20 cellular contexts compared by ENCODE assay signal in the genomic region with DNA sequence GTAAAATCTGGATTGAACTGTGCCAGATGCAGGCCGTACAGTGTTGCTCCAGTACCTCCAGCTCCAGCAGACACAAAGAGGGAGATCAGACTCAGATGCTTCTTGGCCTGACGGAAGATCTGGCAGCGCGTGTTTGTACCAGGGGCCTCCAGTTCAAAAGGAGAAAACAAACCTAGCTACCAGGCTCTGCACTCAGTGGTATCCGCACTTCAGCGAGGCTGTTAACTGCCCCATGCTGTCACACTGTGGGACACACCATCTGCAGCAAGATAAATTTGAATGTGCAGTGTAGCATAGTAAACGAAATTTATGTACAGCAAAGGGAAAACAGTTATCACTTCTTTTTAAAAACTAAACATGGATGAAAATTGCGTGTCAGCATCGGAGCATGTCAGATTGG. TPM values are rescaled to one million over a fixed set of nuclear protein-coding genes. Genes with fewer than 3 reads are reported as not detected.
A peak's percentile ranks its signal among the peaks of the same experiment; 100 is the strongest.
DNase-seq lines count a peak whose midpoint lies in the region; ATAC-seq, FAIRE-seq and TF ChIP-seq lines count a peak whose summit lies in the region.
"Had no signal": no experiment of that assay in that cellular context is flagged by ENCODE, and none has a peak within 500 bp of the region (broad histone marks: within the 10 kb centered on the region; RNA-seq: fewer than 3 reads in every experiment).

No MANE protein-coding gene starts in this region.

- no peak overlapping the region for H2AFZ ChIP-seq in smooth muscle cell (ENCODE audit: low read depth)

- peak overlapping the region; percentile 57 for H3K27ac Mint-ChIP-seq in activated CD8-positive, alpha-beta T cell treated with anti-CD3 and anti-CD28 coated beads for 36 hours
- H3K27ac Mint-ChIP-seq in activated CD8-positive, alpha-beta T cell treated with anti-CD3 and anti-CD28 coated beads, Interleukin-2, amount 10 ng/mL, durations not matched to agents 7 days and 5 days: no peak overlapping the region

- H3K4me1 ChIP-seq in smooth muscle cell (ENCODE audit: low read depth) (peaks cover 16% of the 10 kb centered on the region), pancreas (peaks cover 6 to 35% (median 21%) of the 10 kb centered on the region in 3 donors)

- no peak for FAIRE-seq in pancreas (lab: Jason Lieb, UNC)
- FAIRE-seq: A549, GM18507 had no signal

- no peaks in the 10 kb centered on the region for H3K9me3 ChIP-seq in smooth muscle cell (replicated peaks; ENCODE audit: low read depth)
- H3K9me3 ChIP-seq in pancreas: no peaks in the 10 kb centered on the region
- H3K9me3 ChIP-seq: A549, Caco-2, esophagus muscularis mucosa, mucosa of descending colon, spleen had no signal

- peaks cover 91% of the 10 kb centered on the region for H4K20me1 ChIP-seq in smooth muscle cell (ENCODE audit: low read depth)

- no peaks in the 10 kb centered on the region for H3K36me3 ChIP-seq in smooth muscle cell (ENCODE audit: low read depth)
- H3K36me3 ChIP-seq in pancreas: peaks cover 0 to 4% (median 0%) of the 10 kb centered on the region in 3 donors

- intact Hi-C loops in activated CD8-positive, alpha-beta T cell treated with anti-CD3 and anti-CD28 coated beads for 36 hours (cut with micrococcal nuclease): no loop called here
- intact Hi-C loops in pancreas (cut with DNase I): loop anchor here in 1 of 3 donors (10.0 kb wide), 1 partner anchor 115 kb away; a partner anchor contains a TSS

- peaks cover 5% of the 10 kb centered on the region for H3F3A ChIP-seq in smooth muscle cell (ENCODE audit: low read depth)

- DNase-seq in activated CD8-positive, alpha-beta T cell treated with anti-CD3 and anti-CD28 coated beads for 36 hours: no peak
- no peak for DNase-seq in activated CD8-positive, alpha-beta T cell treated with anti-CD3 and anti-CD28 coated beads, Interleukin-2, amount 10 ng/mL, durations not matched to agents 7 days and 5 days
- DNase-seq in NCI-H526 (lab: John Stamatoyannopoulos, UW) (peak; percentile 27 to 61), cerebellum (ENCODE audit: low spot score) (peak; percentile 77), smooth muscle cell (lab: John Stamatoyannopoulos, UW; ENCODE audit: unreplicated experiment) (no peak), GF-D8 (lab: John Stamatoyannopoulos, UW) (no peak), pancreas (no peak)
- DNase-seq: activated CD4-positive, CD25-positive, alpha-beta regulatory T cell treated with anti-CD3 and anti-CD28 coated beads, Interleukin-2, amount 50 U/mL, for 72 hours; cortex of kidney; mucosa of descending colon; NCI-H1694 treated with DMSO at 0.1 percent for 48 hours; NCI-H524 treated with DMSO at 0.1 percent for 48 hours; RPMI8226; spleen; T-helper 2 cell had no signal

- H3K79me2 ChIP-seq in smooth muscle cell (ENCODE audit: low read depth): peaks cover 98% of the 10 kb centered on the region

- TF ChIP-seq CTCF in activated CD8-positive, alpha-beta T cell treated with anti-CD3 and anti-CD28 coated beads for 36 hours (IDR thresholded peaks at IDR 0.05): no peak
- TF ChIP-seq CTCF in smooth muscle cell (IDR thresholded peaks at IDR 0.05; ENCODE audit: borderline replicate concordance, insufficient read depth, poor library complexity, severe bottlenecking) (no peak), pancreas (IDR thresholded peaks at IDR 0.05) (no peak)

- H3K9ac ChIP-seq in smooth muscle cell (ENCODE audit: low read depth): no peak overlapping the region

- no peaks in the 10 kb centered on the region for H3K27me3 Mint-ChIP-seq in activated CD8-positive, alpha-beta T cell treated with anti-CD3 and anti-CD28 coated beads for 36 hours
- no peaks in the 10 kb centered on the region for H3K27me3 Mint-ChIP-seq in activated CD8-positive, alpha-beta T cell treated with anti-CD3 and anti-CD28 coated beads, Interleukin-2, amount 10 ng/mL, durations not matched to agents 7 days and 5 days (ENCODE audit: low read depth)

- H3K9me3 Mint-ChIP-seq in activated CD8-positive, alpha-beta T cell treated with anti-CD3 and anti-CD28 coated beads for 36 hours: no peaks in the 10 kb centered on the region
- H3K9me3 Mint-ChIP-seq in activated CD8-positive, alpha-beta T cell treated with anti-CD3 and anti-CD28 coated beads, Interleukin-2, amount 10 ng/mL, durations not matched to agents 7 days and 5 days (ENCODE audit: insufficient read depth): no peaks in the 10 kb centered on the region

- CTCF ChIA-PET in activated CD8-positive, alpha-beta T cell treated with anti-CD3 and anti-CD28 coated beads for 36 hours (lab: Charles Lee): no interaction called here
- CTCF ChIA-PET in activated CD8-positive, alpha-beta T cell treated with anti-CD3 and anti-CD28 coated beads, Interleukin-2, amount 10 ng/mL, durations not matched to agents 7 days and 5 days (lab: Charles Lee): interaction anchor here (1.0 to 1.3 kb wide), 2 partner anchors 9 to 127 kb away, joined by 4 to 5 read pairs; no protein-coding TSS in a partner anchor

- peak overlapping the region; percentile 19 for H3K27ac ChIP-seq in smooth muscle cell (ENCODE audit: low read depth)
- H3K27ac ChIP-seq in pancreas: no peak overlapping the region

- ATAC-seq in activated CD8-positive, alpha-beta T cell treated with anti-CD3 and anti-CD28 coated beads for 36 hours: no peak
- no peak for ATAC-seq in activated CD8-positive, alpha-beta T cell treated with anti-CD3 and anti-CD28 coated beads, Interleukin-2, amount 10 ng/mL, durations not matched to agents 7 days and 5 days
- ATAC-seq in GM19455 (IDR thresholded peaks at IDR 0.05; ENCODE audit: unreplicated experiment): no peak
- no peak for ATAC-seq in pancreas
- ATAC-seq: A549, mucosa of descending colon had no signal

- no peak overlapping the region for H3K4me3 ChIP-seq in smooth muscle cell
- no peak overlapping the region for H3K4me3 ChIP-seq in pancreas
- H3K4me3 ChIP-seq: A549, esophagus muscularis mucosa, mucosa of descending colon, spleen had no signal

- peaks cover 24% of the 10 kb centered on the region for H3K36me3 Mint-ChIP-seq in activated CD8-positive, alpha-beta T cell treated with anti-CD3 and anti-CD28 coated beads for 36 hours (ENCODE audit: low read depth)
- peaks cover 25% of the 10 kb centered on the region for H3K36me3 Mint-ChIP-seq in activated CD8-positive, alpha-beta T cell treated with anti-CD3 and anti-CD28 coated beads, Interleukin-2, amount 10 ng/mL, durations not matched to agents 7 days and 5 days (ENCODE audit: low read depth)

- POLR2A ChIA-PET in activated CD8-positive, alpha-beta T cell treated with anti-CD3 and anti-CD28 coated beads for 36 hours (lab: Charles Lee): interaction anchor here (0.7 to 0.9 kb wide), 2 partner anchors 21 to 243 kb away, joined by 3 read pairs; no protein-coding TSS in a partner anchor
- POLR2A ChIA-PET in activated CD8-positive, alpha-beta T cell treated with anti-CD3 and anti-CD28 coated beads, Interleukin-2, amount 10 ng/mL, durations not matched to agents 7 days and 5 days (lab: Charles Lee): interaction anchor here (1.2 kb wide), 1 partner anchor 18 kb away, joined by 4 read pairs; no protein-coding TSS in a partner anchor

- H3K27me3 ChIP-seq in smooth muscle cell (ENCODE audit: low read depth) (no peaks in the 10 kb centered on the region), pancreas (no peaks in the 10 kb centered on the region)
- H3K27me3 ChIP-seq: esophagus muscularis mucosa, spleen had no signal

- no peak overlapping the region for H3K4me2 ChIP-seq in smooth muscle cell

- H3K4me3 Mint-ChIP-seq in activated CD8-positive, alpha-beta T cell treated with anti-CD3 and anti-CD28 coated beads for 36 hours: no peak overlapping the region
- H3K4me3 Mint-ChIP-seq in activated CD8-positive, alpha-beta T cell treated with anti-CD3 and anti-CD28 coated beads, Interleukin-2, amount 10 ng/mL, durations not matched to agents 7 days and 5 days: no peak overlapping the region

- H3K4me1 Mint-ChIP-seq in activated CD8-positive, alpha-beta T cell treated with anti-CD3 and anti-CD28 coated beads for 36 hours (ENCODE audit: low read depth): peaks cover 48% of the 10 kb centered on the region
- H3K4me1 Mint-ChIP-seq in activated CD8-positive, alpha-beta T cell treated with anti-CD3 and anti-CD28 coated beads, Interleukin-2, amount 10 ng/mL, durations not matched to agents 7 days and 5 days (ENCODE audit: low read depth): peaks cover 43% of the 10 kb centered on the region

- whole genome bisulfite sequencing in smooth muscle cell (ENCODE audit: low lambda C conversion rate): 93% methylated on average over 9 of the region's 9 CpGs
- 83 to 84% methylated on average over 9 of the region's 9 CpGs for WGBS in pancreas, 2 donors

RNA-seq across cellular contexts. Expression of a gene that starts 5.1 kb away (rescaled TPM):
- 100 to 1,000 TPM; 291 to 301 TPM for total RNA-seq in activated CD8-positive, alpha-beta T cell treated with anti-CD3 and anti-CD28 coated beads for 36 hours
- 100 to 1,000 TPM; 271 to 274 TPM for total RNA-seq in activated CD8-positive, alpha-beta T cell treated with anti-CD3 and anti-CD28 coated beads, Interleukin-2, amount 10 ng/mL, durations not matched to agents 7 days and 5 days
- total RNA-seq in cerebellum: 595 TPM
- 399 and 408 TPM in 2 replicates for total RNA-seq in smooth muscle cell
- polyA plus RNA-seq in smooth muscle cell: 137 and 172 TPM in 2 replicates
- total RNA-seq in pancreas: 100 to 1,000 TPM; 114 to 215 (median 143) TPM
- polyA plus RNA-seq in pancreas: 10 to 100 TPM; 95.7 to 96.4 TPM

Comparison
In these comparisons a context has a peak if more than half of its experiments do, and no peak if none do; other contexts are left out.
1. DNase-seq: peak in NCI-H526 (2 of 2) and cerebellum (single experiment); none in activated CD8-positive, alpha-beta T cell treated with anti-CD3 and anti-CD28 coated beads for 36 hours (single experiment), activated CD8-positive, alpha-beta T cell treated with anti-CD3 and anti-CD28 coated beads, Interleukin-2, amount 10 ng/mL, durations not matched to agents 7 days and 5 days (single experiment), smooth muscle cell (single experiment), GF-D8 (single experiment) and pancreas (0 of 6).